8 cellular contexts compared by ENCODE assay signal in genomic region chr7:96708872-96709271, GRCh38. TPM values are rescaled to one million over a fixed set of nuclear protein-coding genes. Genes with fewer than 3 reads are reported as not detected.
DNase-seq lines count a peak whose midpoint lies in the region; ATAC-seq and TF ChIP-seq lines count a peak whose summit lies in the region.

No MANE protein-coding gene starts in this region.

- ATAC-seq in HG02759 (IDR thresholded peaks at IDR 0.05; ENCODE audit: unreplicated experiment): peak; percentile 1
- no peak for ATAC-seq in WTC11
- no peak for ATAC-seq in HG03045 (IDR thresholded peaks at IDR 0.05; ENCODE audit: unreplicated experiment)

- H3K27ac Mint-ChIP-seq in WTC11: peak overlapping the region; percentile 99

- DNase-seq in WTC11 (ENCODE audit: low spot score) (no peak), testis (no peak), NCI-H446 (lab: John Stamatoyannopoulos, UW) (no peak), NCI-H2081 (lab: John Stamatoyannopoulos, UW) (no peak)

- TF ChIP-seq POLR2A in testis (IDR thresholded peaks at IDR 0.05): no peak

- peak overlapping the region; percentile 83 for H3K4me3 ChIP-seq in GM08714 (ENCODE audit: low read length)
- H3K4me3 ChIP-seq in iPS-18c (ENCODE audit: insufficient read depth, low read depth, low read length): peak overlapping the region; percentile 72
- H3K4me3 ChIP-seq in testis: peak overlapping the region; percentile 87 to 91

- H3K27me3 ChIP-seq in testis: no peaks in the 10 kb centered on the region

- TF ChIP-seq CTCF in WTC11 (IDR thresholded peaks at IDR 0.05) (no peak), testis (IDR thresholded peaks at IDR 0.05) (no peak)

- peaks cover 12% of the 10 kb centered on the region for H3K4me1 ChIP-seq in testis

- peaks cover 25% of the 10 kb centered on the region for H3K9me3 Mint-ChIP-seq in WTC11

- H3K4me3 Mint-ChIP-seq in WTC11: peak overlapping the region; percentile 93

- peak overlapping the region; percentile 92 to 93 for H3K27ac ChIP-seq in testis

- no peaks in the 10 kb centered on the region for H3K36me3 ChIP-seq in testis (ENCODE audit: low read depth, missing control alignments)

- H3K9me3 ChIP-seq in iPS-18c (ENCODE audit: control insufficient read depth, insufficient read depth, low read length) (peaks cover 8% of the 10 kb centered on the region), testis (no peaks in the 10 kb centered on the region)

- peaks cover 11% of the 10 kb centered on the region; the same call in 1 of the 2 replicates for H3K4me1 Mint-ChIP-seq in WTC11

- H3K36me3 Mint-ChIP-seq in WTC11: peaks cover 25% of the 10 kb centered on the region

- CTCF ChIA-PET in WTC11 (lab: Charles Lee): no interaction called here

- WGBS in testis, 2 donors: 26 to 36% methylated on average over 5 of the region's 5 CpGs

- peaks cover 7% of the 10 kb centered on the region; the same call in 1 of the 2 replicates for H3K27me3 Mint-ChIP-seq in WTC11 (ENCODE audit: low read depth)

- POLR2A ChIA-PET in WTC11 (lab: Charles Lee): no interaction called here

- intact Hi-C loops in testis (cut with DNase I; ENCODE audit: low total_unique reads): no loop called here

TF ChIP-seq in WTC11, 78 proteins besides CTCF, POLR2A, EP300 and RAD21:
- TF ChIP-seq FOXP4 (CRISPR knock-in tag; IDR thresholded peaks at IDR 0.05) (no peak), ZNF281 (CRISPR knock-in tag; IDR thresholded peaks at IDR 0.05) (no peak), NFATC4 (CRISPR knock-in tag; IDR thresholded peaks at IDR 0.05) (no peak), KAT7 (CRISPR knock-in tag; IDR thresholded peaks at IDR 0.05; ENCODE audit: borderline replicate concordance) (no peak), RORB (CRISPR knock-in tag; IDR thresholded peaks at IDR 0.05) (no peak)

RNA-seq across cellular contexts. Expression of gene SEM1, which starts 0.8 kb away (rescaled TPM):
- 71.8 to 82.8 TPM (median 73.3 TPM) in 3 replicates for total RNA-seq in WTC11 (2021)
- total RNA-seq in testis: 10 to 100 TPM; 56.3 to 59.7 TPM
- 267 TPM for polyA plus RNA-seq in testis (ENCODE audit: insufficient read depth, low read depth, low replicate concordance)
